Comparison of ENCODE assay signal across 17 cellular contexts in genomic region chr1:6869002-6869380, GRCh38.
A peak's percentile ranks its signal among the peaks of the same experiment; 100 is the strongest.
DNase-seq lines count a peak whose midpoint lies in the region; ATAC-seq, FAIRE-seq and TF ChIP-seq lines count a peak whose summit lies in the region.
"Had no signal": no experiment of that assay in that cellular context is flagged by ENCODE, and none has a peak within 500 bp of the region (broad histone marks: within the 10 kb centered on the region; RNA-seq: fewer than 3 reads in every experiment).

No MANE protein-coding gene starts in this region.

- H3K36me3 Mint-ChIP-seq in mesothelial cell of epicardium: peaks cover 6% of the 10 kb centered on the region

- peak overlapping the region in 1 of 2 experiments; percentile 58; a peak in 3 of 6 replicates for H3K27ac ChIP-seq in A549
- H3K27ac ChIP-seq in MM.1S (ENCODE audit: low read length): peak overlapping the region; percentile 8; the same call in 1 of the 2 replicates
- peak overlapping the region; percentile 67 for H3K27ac ChIP-seq in ectodermal cell (ENCODE audit: insufficient read depth, low read depth, low read length, poor library complexity, severe bottlenecking)
- H3K27ac ChIP-seq: heart left ventricle, ovary had no signal

- H3K27me3 Mint-ChIP-seq in mesothelial cell of epicardium (ENCODE audit: low read depth): no peaks in the 10 kb centered on the region
- H3K27me3 Mint-ChIP-seq: IgD-negative memory B cell had no signal

- no peak overlapping the region for H2AFZ ChIP-seq in MM.1S (ENCODE audit: low read length)

- no peak overlapping the region for H3K4me3 Mint-ChIP-seq in mesothelial cell of epicardium
- H3K4me3 Mint-ChIP-seq: IgD-negative memory B cell had no signal

- H3K4me1 ChIP-seq in A549 (peaks cover 41% of the 10 kb centered on the region; the same call in 2 of the 3 replicates), MM.1S (ENCODE audit: low read length) (peaks cover 34% of the 10 kb centered on the region), ectodermal cell (ENCODE audit: control insufficient read depth, insufficient read depth, low read length) (peaks cover 43% of the 10 kb centered on the region)
- H3K4me1 ChIP-seq: Caco-2 had no signal

- DNase-seq in A549 (ENCODE audit: low read depth in 1 of 2, low spot score in 1 of 2): no peak
- no peak for DNase-seq in MM.1S
- DNase-seq in mesothelial cell of epicardium (ENCODE audit: low spot score in 2 of 2, unreplicated experiment in 2 of 2): no peak
- no peak for DNase-seq in NCI-H2029 (lab: John Stamatoyannopoulos, UW)
- DNase-seq: activated CD8-positive, alpha-beta memory T cell treated with anti-CD3 and anti-CD28 coated beads, Interleukin-2, amount 50 U/mL, for 48 hours; Caco-2; heart left ventricle; NCI-H1417 treated with DMSO at 0.1 percent for 48 hours; NCI-H524; ovary; SIG-M5 had no signal

- POLR2A ChIA-PET in A549 (lab: Yijun Ruan, JAX): no interaction called here

- 78% methylated on average over 2 of the region's 2 CpGs for WGBS in A549 (ENCODE audit: missing lambda C conversion rate)
- WGBS in ectodermal cell, 2 experiments: 88 to 89% methylated on average over 2 of the region's 2 CpGs

- peak overlapping the region; percentile 59 for H3K4me2 ChIP-seq in A549
- H3K4me2 ChIP-seq in MM.1S (ENCODE audit: low read depth, low read length): peak overlapping the region; percentile 43

- TF ChIP-seq EP300 in A549 (IDR thresholded peaks at IDR 0.05): no peak

- no peaks in the 10 kb centered on the region for H3K9me2 ChIP-seq in MM.1S (replicated peaks; ENCODE audit: insufficient read depth, low read length)

- H3K27me3 ChIP-seq in MM.1S (replicated peaks; ENCODE audit: insufficient read depth, low read length) (no peaks in the 10 kb centered on the region), ectodermal cell (ENCODE audit: control insufficient read depth, insufficient read depth, low read length, poor library complexity, severe bottlenecking) (no peaks in the 10 kb centered on the region)
- H3K27me3 ChIP-seq: heart left ventricle, ovary had no signal

- no peaks in the 10 kb centered on the region for H3K36me3 ChIP-seq in MM.1S (replicated peaks; ENCODE audit: insufficient read depth, low read length)
- H3K36me3 ChIP-seq in ectodermal cell (ENCODE audit: control insufficient read depth, insufficient read depth, low read length): no peaks in the 10 kb centered on the region
- H3K36me3 ChIP-seq: ovary had no signal

- peaks cover 39% of the 10 kb centered on the region for H3K79me2 ChIP-seq in MM.1S (ENCODE audit: low read length)

- FAIRE-seq in A549 (lab: Jason Lieb, UNC): no peak
- FAIRE-seq: urothelium cell line had no signal

- no peaks in the 10 kb centered on the region for H3F3A ChIP-seq in MM.1S (ENCODE audit: insufficient read depth, low read length)

- ATAC-seq in A549 (no peak), GM18511 (IDR thresholded peaks at IDR 0.05; ENCODE audit: unreplicated experiment) (no peak), GM19324 (IDR thresholded peaks at IDR 0.05; ENCODE audit: low FRiP score, unreplicated experiment) (no peak)
- no peak for ATAC-seq in activated CD4-positive, CD25-positive, alpha-beta regulatory T cell treated with anti-CD3 and anti-CD28 coated beads, Interleukin-2, amount 50 U/mL, for 24 hours
- ATAC-seq: heart left ventricle had no signal

- no peak for TF ChIP-seq POLR2A in A549 (IDR thresholded peaks at IDR 0.05; ENCODE audit: low read length)

- H4K20me1 ChIP-seq in MM.1S (ENCODE audit: insufficient read depth, low read length): no peaks in the 10 kb centered on the region

- TF ChIP-seq RAD21 in A549 (conservative IDR thresholded peaks at IDR 0.05 in 1 of 2, IDR thresholded peaks at IDR 0.05 in 1 of 2): no peak

- CTCF ChIA-PET in A549 (lab: Yijun Ruan, JAX): interaction anchor here (1.1 to 2.4 kb wide), 8 partner anchors 9 to 800 kb away, joined by 3 to 9 read pairs (median 4); no protein-coding TSS in a partner anchor

- H3K9me3 Mint-ChIP-seq in mesothelial cell of epicardium: no peaks in the 10 kb centered on the region

- H3K9ac ChIP-seq in MM.1S (ENCODE audit: low read length): no peak overlapping the region

- H3K9me3 ChIP-seq in A549 (no peaks in the 10 kb centered on the region), MM.1S (replicated peaks; ENCODE audit: insufficient read depth, low read length) (no peaks in the 10 kb centered on the region), ectodermal cell (ENCODE audit: control insufficient read depth, low read length) (no peaks in the 10 kb centered on the region)
- H3K9me3 ChIP-seq: Caco-2, heart left ventricle, ovary had no signal

- TF ChIP-seq CTCF in A549 (IDR thresholded peaks at IDR 0.05): no peak
- TF ChIP-seq CTCF in MM.1S (IDR thresholded peaks at IDR 0.05; ENCODE audit: low read length): no peak
- TF ChIP-seq CTCF in mesothelial cell of epicardium (IDR thresholded peaks at IDR 0.05; ENCODE audit: unreplicated experiment): no peak

- H3K4me3 ChIP-seq in A549 (no peak overlapping the region), MM.1S (ENCODE audit: low read length) (no peak overlapping the region), ectodermal cell (ENCODE audit: insufficient read depth, low read depth, low read length) (no peak overlapping the region)
- H3K4me3 ChIP-seq: heart left ventricle, ovary had no signal

- H3K4me1 Mint-ChIP-seq in mesothelial cell of epicardium: peaks cover 42% of the 10 kb centered on the region

- H3K27ac Mint-ChIP-seq in mesothelial cell of epicardium: peak overlapping the region; percentile 74

TF ChIP-seq in A549, 52 proteins besides CTCF, POLR2A, EP300 and RAD21:
- TF ChIP-seq HES2 (IDR thresholded peaks at IDR 0.05) (no peak), CHD4 (IDR thresholded peaks at IDR 0.05; ENCODE audit: borderline replicate concordance) (no peak), SREBF2 (IDR thresholded peaks at IDR 0.05) (no peak)
